ENCODE assay signal across 1 cellular context in the genomic region with DNA sequence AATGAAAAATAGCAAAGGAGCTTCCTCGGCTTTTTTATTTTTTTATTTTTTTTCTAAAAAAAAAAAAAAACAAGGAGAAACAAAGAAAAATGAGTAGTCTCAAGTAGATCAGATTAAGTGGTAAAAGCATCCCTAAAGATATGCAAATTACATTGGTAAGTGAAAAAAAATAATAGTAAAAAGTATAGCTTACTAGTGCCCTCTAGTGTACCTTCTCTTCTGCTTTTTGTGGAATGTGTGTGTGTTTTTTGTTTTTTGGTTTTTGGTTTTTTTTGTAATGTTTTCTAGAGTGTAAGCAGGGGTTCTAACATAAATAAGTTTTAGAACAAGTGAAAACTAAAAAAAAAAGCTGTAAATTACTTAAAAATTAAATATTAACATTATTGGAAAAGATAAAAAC.
TF ChIP-seq lines count a peak whose summit lies in the region.

No MANE protein-coding gene starts in this region.

TF ChIP-seq in GM23338, 12 proteins besides CTCF, POLR2A, EP300 and RAD21 (continued from another document):
- TF ChIP-seq, protein P1, sequence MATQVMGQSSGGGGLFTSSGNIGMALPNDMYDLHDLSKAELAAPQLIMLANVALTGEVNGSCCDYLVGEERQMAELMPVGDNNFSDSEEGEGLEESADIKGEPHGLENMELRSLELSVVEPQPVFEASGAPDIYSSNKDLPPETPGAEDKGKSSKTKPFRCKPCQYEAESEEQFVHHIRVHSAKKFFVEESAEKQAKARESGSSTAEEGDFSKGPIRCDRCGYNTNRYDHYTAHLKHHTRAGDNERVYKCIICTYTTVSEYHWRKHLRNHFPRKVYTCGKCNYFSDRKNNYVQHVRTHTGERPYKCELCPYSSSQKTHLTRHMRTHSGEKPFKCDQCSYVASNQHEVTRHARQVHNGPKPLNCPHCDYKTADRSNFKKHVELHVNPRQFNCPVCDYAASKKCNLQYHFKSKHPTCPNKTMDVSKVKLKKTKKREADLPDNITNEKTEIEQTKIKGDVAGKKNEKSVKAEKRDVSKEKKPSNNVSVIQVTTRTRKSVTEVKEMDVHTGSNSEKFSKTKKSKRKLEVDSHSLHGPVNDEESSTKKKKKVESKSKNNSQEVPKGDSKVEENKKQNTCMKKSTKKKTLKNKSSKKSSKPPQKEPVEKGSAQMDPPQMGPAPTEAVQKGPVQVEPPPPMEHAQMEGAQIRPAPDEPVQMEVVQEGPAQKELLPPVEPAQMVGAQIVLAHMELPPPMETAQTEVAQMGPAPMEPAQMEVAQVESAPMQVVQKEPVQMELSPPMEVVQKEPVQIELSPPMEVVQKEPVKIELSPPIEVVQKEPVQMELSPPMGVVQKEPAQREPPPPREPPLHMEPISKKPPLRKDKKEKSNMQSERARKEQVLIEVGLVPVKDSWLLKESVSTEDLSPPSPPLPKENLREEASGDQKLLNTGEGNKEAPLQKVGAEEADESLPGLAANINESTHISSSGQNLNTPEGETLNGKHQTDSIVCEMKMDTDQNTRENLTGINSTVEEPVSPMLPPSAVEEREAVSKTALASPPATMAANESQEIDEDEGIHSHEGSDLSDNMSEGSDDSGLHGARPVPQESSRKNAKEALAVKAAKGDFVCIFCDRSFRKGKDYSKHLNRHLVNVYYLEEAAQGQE (IDR thresholded peaks at IDR 0.05; ENCODE audit: unreplicated experiment) = no peak
- TF ChIP-seq EZH2 (IDR thresholded peaks at IDR 0.05; ENCODE audit: low read depth, unreplicated experiment) (no peak), POLR2AphosphoS5 (IDR thresholded peaks at IDR 0.05; ENCODE audit: low read depth) (no peak)
- TF ChIP-seq, protein P2, sequence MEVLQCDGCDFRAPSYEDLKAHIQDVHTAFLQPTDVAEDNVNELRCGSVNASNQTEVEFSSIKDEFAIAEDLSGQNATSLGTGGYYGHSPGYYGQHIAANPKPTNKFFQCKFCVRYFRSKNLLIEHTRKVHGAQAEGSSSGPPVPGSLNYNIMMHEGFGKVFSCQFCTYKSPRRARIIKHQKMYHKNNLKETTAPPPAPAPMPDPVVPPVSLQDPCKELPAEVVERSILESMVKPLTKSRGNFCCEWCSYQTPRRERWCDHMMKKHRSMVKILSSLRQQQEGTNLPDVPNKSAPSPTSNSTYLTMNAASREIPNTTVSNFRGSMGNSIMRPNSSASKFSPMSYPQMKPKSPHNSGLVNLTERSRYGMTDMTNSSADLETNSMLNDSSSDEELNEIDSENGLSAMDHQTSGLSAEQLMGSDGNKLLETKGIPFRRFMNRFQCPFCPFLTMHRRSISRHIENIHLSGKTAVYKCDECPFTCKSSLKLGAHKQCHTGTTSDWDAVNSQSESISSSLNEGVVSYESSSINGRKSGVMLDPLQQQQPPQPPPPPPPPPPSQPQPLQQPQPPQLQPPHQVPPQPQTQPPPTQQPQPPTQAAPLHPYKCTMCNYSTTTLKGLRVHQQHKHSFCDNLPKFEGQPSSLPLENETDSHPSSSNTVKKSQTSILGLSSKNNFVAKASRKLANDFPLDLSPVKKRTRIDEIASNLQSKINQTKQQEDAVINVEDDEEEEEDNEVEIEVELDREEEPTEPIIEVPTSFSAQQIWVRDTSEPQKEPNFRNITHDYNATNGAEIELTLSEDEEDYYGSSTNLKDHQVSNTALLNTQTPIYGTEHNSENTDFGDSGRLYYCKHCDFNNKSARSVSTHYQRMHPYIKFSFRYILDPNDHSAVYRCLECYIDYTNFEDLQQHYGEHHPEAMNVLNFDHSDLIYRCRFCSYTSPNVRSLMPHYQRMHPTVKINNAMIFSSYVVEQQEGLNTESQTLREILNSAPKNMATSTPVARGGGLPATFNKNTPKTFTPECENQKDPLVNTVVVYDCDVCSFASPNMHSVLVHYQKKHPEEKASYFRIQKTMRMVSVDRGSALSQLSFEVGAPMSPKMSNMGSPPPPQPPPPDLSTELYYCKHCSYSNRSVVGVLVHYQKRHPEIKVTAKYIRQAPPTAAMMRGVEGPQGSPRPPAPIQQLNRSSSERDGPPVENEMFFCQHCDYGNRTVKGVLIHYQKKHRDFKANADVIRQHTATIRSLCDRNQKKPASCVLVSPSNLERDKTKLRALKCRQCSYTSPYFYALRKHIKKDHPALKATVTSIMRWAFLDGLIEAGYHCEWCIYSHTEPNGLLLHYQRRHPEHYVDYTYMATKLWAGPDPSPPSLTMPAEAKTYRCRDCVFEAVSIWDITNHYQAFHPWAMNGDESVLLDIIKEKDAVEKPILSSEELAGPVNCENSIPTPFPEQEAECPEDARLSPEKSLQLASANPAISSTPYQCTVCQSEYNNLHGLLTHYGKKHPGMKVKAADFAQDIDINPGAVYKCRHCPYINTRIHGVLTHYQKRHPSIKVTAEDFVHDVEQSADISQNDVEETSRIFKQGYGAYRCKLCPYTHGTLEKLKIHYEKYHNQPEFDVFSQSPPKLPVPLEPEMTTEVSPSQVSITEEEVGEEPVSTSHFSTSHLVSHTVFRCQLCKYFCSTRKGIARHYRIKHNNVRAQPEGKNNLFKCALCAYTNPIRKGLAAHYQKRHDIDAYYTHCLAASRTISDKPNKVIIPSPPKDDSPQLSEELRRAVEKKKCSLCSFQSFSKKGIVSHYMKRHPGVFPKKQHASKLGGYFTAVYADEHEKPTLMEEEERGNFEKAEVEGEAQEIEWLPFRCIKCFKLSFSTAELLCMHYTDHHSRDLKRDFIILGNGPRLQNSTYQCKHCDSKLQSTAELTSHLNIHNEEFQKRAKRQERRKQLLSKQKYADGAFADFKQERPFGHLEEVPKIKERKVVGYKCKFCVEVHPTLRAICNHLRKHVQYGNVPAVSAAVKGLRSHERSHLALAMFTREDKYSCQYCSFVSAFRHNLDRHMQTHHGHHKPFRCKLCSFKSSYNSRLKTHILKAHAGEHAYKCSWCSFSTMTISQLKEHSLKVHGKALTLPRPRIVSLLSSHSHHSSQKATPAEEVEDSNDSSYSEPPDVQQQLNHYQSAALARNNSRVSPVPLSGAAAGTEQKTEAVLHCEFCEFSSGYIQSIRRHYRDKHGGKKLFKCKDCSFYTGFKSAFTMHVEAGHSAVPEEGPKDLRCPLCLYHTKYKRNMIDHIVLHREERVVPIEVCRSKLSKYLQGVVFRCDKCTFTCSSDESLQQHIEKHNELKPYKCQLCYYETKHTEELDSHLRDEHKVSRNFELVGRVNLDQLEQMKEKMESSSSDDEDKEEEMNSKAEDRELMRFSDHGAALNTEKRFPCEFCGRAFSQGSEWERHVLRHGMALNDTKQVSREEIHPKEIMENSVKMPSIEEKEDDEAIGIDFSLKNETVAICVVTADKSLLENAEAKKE (CRISPR knock-in tag; IDR thresholded peaks at IDR 0.05) = no peak
TF ChIP-seq in GM23338: peak in this region for 0.
